ENCODE assay signal across 18 cellular contexts in the genomic region with DNA sequence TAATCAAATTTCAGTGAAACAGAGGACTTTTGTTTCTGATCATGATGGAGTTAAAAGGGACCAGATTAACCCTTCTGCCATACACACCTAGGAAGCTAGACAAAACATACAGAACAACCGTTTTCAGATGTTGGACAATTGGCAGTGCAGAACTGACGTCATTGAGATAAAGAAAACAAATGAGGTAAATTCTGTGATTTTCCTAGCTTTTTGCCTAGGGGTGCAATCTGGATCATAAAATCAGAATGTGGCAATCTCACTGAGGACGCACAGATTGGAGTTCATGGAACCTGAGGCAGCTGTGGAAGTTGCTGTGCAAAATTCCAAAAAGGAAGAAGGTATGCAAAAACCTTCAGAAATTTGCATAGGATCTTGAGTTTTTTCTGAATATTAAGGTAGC. TPM values are rescaled to one million over a fixed set of nuclear protein-coding genes. Genes with fewer than 3 reads are reported as not detected.
A peak's percentile ranks its signal among the peaks of the same experiment; 100 is the strongest.
DNase-seq lines count a peak whose midpoint lies in the region; ATAC-seq and TF ChIP-seq lines count a peak whose summit lies in the region.
"Had no signal": no experiment of that assay in that cellular context is flagged by ENCODE, and none has a peak within 500 bp of the region (broad histone marks: within the 10 kb centered on the region; RNA-seq: fewer than 3 reads in every experiment).

No MANE protein-coding gene starts in this region.

- H3K27ac Mint-ChIP-seq in GM23338, result no peak overlapping the region
- no peak overlapping the region for H3K27ac Mint-ChIP-seq in activated CD8-positive, alpha-beta T cell treated with anti-CD3 and anti-CD28 coated beads, Interleukin-2, amount 10 ng/mL, durations not matched to agents 7 days and 5 days

- peaks cover 12% of the 10 kb centered on the region; the same call in 2 of the 3 replicates for H3K9me3 Mint-ChIP-seq in GM23338
- H3K9me3 Mint-ChIP-seq in activated CD8-positive, alpha-beta T cell treated with anti-CD3 and anti-CD28 coated beads, Interleukin-2, amount 10 ng/mL, durations not matched to agents 7 days and 5 days (ENCODE audit: insufficient read depth), result no peaks in the 10 kb centered on the region
- H3K9me3 Mint-ChIP-seq: CD4-positive, CD25-positive, alpha-beta regulatory T cell had no signal

- H3K79me2 ChIP-seq in GM23338 (replicated peaks; ENCODE audit: insufficient read depth) (no peaks in the 10 kb centered on the region), Karpas-422 (ENCODE audit: low read length) (no peaks in the 10 kb centered on the region)

- no peak for TF ChIP-seq CTCF in GM23338 (conservative IDR thresholded peaks at IDR 0.05; ENCODE audit: low read depth in 2 of 2)
- no peak for TF ChIP-seq CTCF in fibroblast of villous mesenchyme (IDR thresholded peaks at IDR 0.05; ENCODE audit: insufficient read depth, low read depth, low read length)

- no peaks in the 10 kb centered on the region for H3K27me3 Mint-ChIP-seq in GM23338 (ENCODE audit: insufficient read depth, low read depth, poor library complexity)
- peaks cover 5% of the 10 kb centered on the region for H3K27me3 Mint-ChIP-seq in activated CD8-positive, alpha-beta T cell treated with anti-CD3 and anti-CD28 coated beads, Interleukin-2, amount 10 ng/mL, durations not matched to agents 7 days and 5 days (ENCODE audit: low read depth)

- no peaks in the 10 kb centered on the region for H3K4me1 ChIP-seq in GM23338 (ENCODE audit: insufficient read depth)
- peaks cover 24% of the 10 kb centered on the region for H3K4me1 ChIP-seq in Karpas-422 (ENCODE audit: low read length)
- H3K4me1 ChIP-seq: BE2C had no signal

- DNase-seq in GM23338 (ENCODE audit: low spot score) (no peak), Karpas-422 (peak; percentile 29), fibroblast of villous mesenchyme (ENCODE audit: low read depth) (peak; percentile 14), kidney tubule cell (ENCODE audit: low spot score) (no peak), activated gamma-delta T cell (lab: John Stamatoyannopoulos, UW) (no peak)
- no peak for DNase-seq in activated CD8-positive, alpha-beta T cell treated with anti-CD3 and anti-CD28 coated beads, Interleukin-2, amount 10 ng/mL, durations not matched to agents 7 days and 5 days
- DNase-seq: ACHN; BE2C; C1 segment of cervical spinal cord; Caco-2; CD4-positive, CD25-positive, alpha-beta regulatory T cell; GF-D8; IMR-90; KBM-7 had no signal

- no peaks in the 10 kb centered on the region; the same call in 1 of the 3 replicates for H3K4me1 Mint-ChIP-seq in GM23338
- H3K4me1 Mint-ChIP-seq in activated CD8-positive, alpha-beta T cell treated with anti-CD3 and anti-CD28 coated beads, Interleukin-2, amount 10 ng/mL, durations not matched to agents 7 days and 5 days (ENCODE audit: low read depth), result no peaks in the 10 kb centered on the region
- H3K4me1 Mint-ChIP-seq: CD4-positive, CD25-positive, alpha-beta regulatory T cell had no signal

- H4K20me1 ChIP-seq in GM23338 (replicated peaks; ENCODE audit: insufficient read depth) (no peaks in the 10 kb centered on the region), Karpas-422 (ENCODE audit: insufficient read depth, low read depth, low read length) (no peaks in the 10 kb centered on the region)

- no peak overlapping the region for H3K4me3 Mint-ChIP-seq in GM23338
- no peak overlapping the region for H3K4me3 Mint-ChIP-seq in activated CD8-positive, alpha-beta T cell treated with anti-CD3 and anti-CD28 coated beads, Interleukin-2, amount 10 ng/mL, durations not matched to agents 7 days and 5 days
- H3K4me3 Mint-ChIP-seq: CD4-positive, CD25-positive, alpha-beta regulatory T cell had no signal

- H3K27ac ChIP-seq in GM23338 (ENCODE audit: low read depth) (no peak overlapping the region), Karpas-422 (ENCODE audit: low read length) (no peak overlapping the region)
- H3K27ac ChIP-seq: HL-60 had no signal

- no peaks in the 10 kb centered on the region for H3K36me3 ChIP-seq in GM23338 (ENCODE audit: insufficient read depth)
- H3K36me3 ChIP-seq in Karpas-422 (ENCODE audit: insufficient read depth, low read length), result no peaks in the 10 kb centered on the region
- H3K36me3 ChIP-seq: BE2C, HAP-1 had no signal

- H3K9me2 ChIP-seq in GM23338 (ENCODE audit: insufficient read depth), result no peaks in the 10 kb centered on the region
- no peaks in the 10 kb centered on the region for H3K9me2 ChIP-seq in Karpas-422 (replicated peaks; ENCODE audit: insufficient read depth, low read length)

- no peaks in the 10 kb centered on the region for H3F3A ChIP-seq in GM23338 (replicated peaks; ENCODE audit: low read depth)

- H3K4me3 ChIP-seq in GM23338 (no peak overlapping the region), Karpas-422 (ENCODE audit: low read length) (no peak overlapping the region), fibroblast of villous mesenchyme (ENCODE audit: low read depth, low read length) (no peak overlapping the region)
- H3K4me3 ChIP-seq: HAP-1 had no signal

- no peak for ATAC-seq in GM23338
- ATAC-seq in activated CD8-positive, alpha-beta T cell treated with anti-CD3 and anti-CD28 coated beads, Interleukin-2, amount 10 ng/mL, durations not matched to agents 7 days and 5 days, result no peak

- H2AFZ ChIP-seq in GM23338, result peak overlapping the region; percentile 23; the same call in 1 of the 2 replicates
- H2AFZ ChIP-seq in Karpas-422 (ENCODE audit: low read length), result no peak overlapping the region

- CTCF ChIA-PET in activated CD8-positive, alpha-beta T cell treated with anti-CD3 and anti-CD28 coated beads, Interleukin-2, amount 10 ng/mL, durations not matched to agents 7 days and 5 days (lab: Charles Lee), result interaction anchor here (0.9 to 1.5 kb wide), 3 partner anchors 14 to 264 kb away, joined by 3 to 4 read pairs (median 4); no protein-coding TSS in a partner anchor

- no peaks in the 10 kb centered on the region for H3K27me3 ChIP-seq in GM23338 (ENCODE audit: insufficient read depth)
- no peaks in the 10 kb centered on the region for H3K27me3 ChIP-seq in Karpas-422 (ENCODE audit: low read length)
- H3K27me3 ChIP-seq: BE2C had no signal

- POLR2A ChIA-PET in activated CD8-positive, alpha-beta T cell treated with anti-CD3 and anti-CD28 coated beads, Interleukin-2, amount 10 ng/mL, durations not matched to agents 7 days and 5 days (lab: Charles Lee), result no interaction called here

- no peak overlapping the region for H3K9ac ChIP-seq in Karpas-422 (ENCODE audit: low read length)

- H3K9me3 ChIP-seq in Karpas-422 (ENCODE audit: low read length), result no peaks in the 10 kb centered on the region
- H3K9me3 ChIP-seq: BE2C had no signal

- H3K4me2 ChIP-seq in GM23338, result no peak overlapping the region
- no peak overlapping the region for H3K4me2 ChIP-seq in Karpas-422 (ENCODE audit: low read depth, low read length, poor library complexity, severe bottlenecking)

- H3K36me3 Mint-ChIP-seq in GM23338 (ENCODE audit: low read depth), result peaks cover 9% of the 10 kb centered on the region; the same call in 2 of the 3 replicates
- H3K36me3 Mint-ChIP-seq in activated CD8-positive, alpha-beta T cell treated with anti-CD3 and anti-CD28 coated beads, Interleukin-2, amount 10 ng/mL, durations not matched to agents 7 days and 5 days (ENCODE audit: low read depth), result no peaks in the 10 kb centered on the region
- H3K36me3 Mint-ChIP-seq: CD4-positive, CD25-positive, alpha-beta regulatory T cell had no signal

TF ChIP-seq in GM23338, 12 proteins besides CTCF, POLR2A, EP300 and RAD21 (continues in another document):
- TF ChIP-seq ZNF331 (CRISPR knock-in tag; IDR thresholded peaks at IDR 0.05; ENCODE audit: low read depth), result no peak
- no peak for TF ChIP-seq CREB1 (CRISPR knock-in tag; IDR thresholded peaks at IDR 0.05; ENCODE audit: low read depth)
- TF ChIP-seq POLR2AphosphoS5 (IDR thresholded peaks at IDR 0.05; ENCODE audit: low read depth), result no peak

RNA-seq across cellular contexts. Expression of gene USP32, which starts 15.0 kb away (rescaled TPM):
- total RNA-seq in GM23338 (2014; rRNA removed; shearing (Covaris generic)), result 124 and 129 TPM in 2 replicates
- polyA plus RNA-seq in GM23338 (2016; fragmentation: Nextera tagmentation; extraction: Ambion mirVana), result 43.6 and 44.3 TPM in 2 replicates
- 48.1 and 81.0 TPM in 2 replicates for total RNA-seq in Karpas-422 (2014; rRNA removed; shearing (Covaris generic); ENCODE audit: low replicate concordance)
- total RNA-seq in fibroblast of villous mesenchyme, result 78.9 and 95.4 TPM in 2 replicates
- total RNA-seq in activated CD8-positive, alpha-beta T cell treated with anti-CD3 and anti-CD28 coated beads, Interleukin-2, amount 10 ng/mL, durations not matched to agents 7 days and 5 days, result 10 to 100 TPM; 36.7 to 44.0 TPM

RNA-seq across cellular contexts. Expression of gene CHCT1, which starts 15.4 kb away (rescaled TPM):
- not detected in 2 replicates for total RNA-seq in GM23338 (2014; rRNA removed; shearing (Covaris generic))
- polyA plus RNA-seq in GM23338 (2016; fragmentation: Nextera tagmentation; extraction: Ambion mirVana), result 0.61 TPM in 1 of 2 replicates, not detected in the other
- total RNA-seq in Karpas-422 (2014; rRNA removed; shearing (Covaris generic); ENCODE audit: low replicate concordance), result not detected in 2 replicates
- total RNA-seq in fibroblast of villous mesenchyme, result not detected in 2 replicates
- total RNA-seq in activated CD8-positive, alpha-beta T cell treated with anti-CD3 and anti-CD28 coated beads, Interleukin-2, amount 10 ng/mL, durations not matched to agents 7 days and 5 days, result not detected
- total RNA-seq: Caco-2; CD4-positive, CD25-positive, alpha-beta regulatory T cell; H4; HT1080; IMR-90 had no signal
- polyA plus RNA-seq: CD4-positive, CD25-positive, alpha-beta regulatory T cell; IMR-90 had no signal

Comparison
In these comparisons a context has a peak if more than half of its experiments do, and no peak if none do; other contexts are left out.
1. DNase-seq: peak in Karpas-422 (single experiment) and fibroblast of villous mesenchyme (single experiment); none in GM23338 (single experiment), kidney tubule cell (single experiment), activated CD8-positive, alpha-beta T cell treated with anti-CD3 and anti-CD28 coated beads, Interleukin-2, amount 10 ng/mL, durations not matched to agents 7 days and 5 days (single experiment) and activated gamma-delta T cell (single experiment).